Comparison of ENCODE assay signal across 12 cellular contexts in the genomic region with DNA sequence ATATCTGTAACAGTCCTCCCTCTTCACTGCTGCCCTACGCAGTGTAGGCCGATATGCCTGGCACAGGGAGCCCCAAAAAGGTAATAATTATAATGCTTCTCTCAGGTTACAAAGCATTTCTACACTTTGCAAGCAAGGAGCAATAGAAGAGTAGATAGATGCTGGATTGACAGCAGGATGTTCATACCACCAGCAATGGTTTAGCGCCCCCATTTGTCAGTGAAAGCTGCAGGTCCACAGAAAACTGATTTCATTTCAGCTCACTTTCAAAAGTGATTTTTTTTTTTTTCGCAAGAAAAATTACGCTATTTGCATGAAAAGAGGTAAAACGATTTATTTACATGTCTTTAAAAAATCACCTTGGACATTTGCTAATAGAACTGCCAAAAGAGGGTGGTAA. TPM values are rescaled to one million over a fixed set of nuclear protein-coding genes. Genes with fewer than 3 reads are reported as not detected.
DNase-seq lines count a peak whose midpoint lies in the region; ATAC-seq and TF ChIP-seq lines count a peak whose summit lies in the region.
"Had no signal": no experiment of that assay in that cellular context is flagged by ENCODE, and none has a peak within 500 bp of the region (broad histone marks: within the 10 kb centered on the region; RNA-seq: fewer than 3 reads in every experiment).

No MANE protein-coding gene starts in this region.

- no peaks in the 10 kb centered on the region for H3K27me3 Mint-ChIP-seq in HFFc6 (ENCODE audit: insufficient read depth)
- H3K27me3 Mint-ChIP-seq: activated B cell treated with CpG ODN at 0.5 μM for 24 hours; activated naive CD8-positive, alpha-beta T cell; type B pancreatic cell had no signal

- no peaks in the 10 kb centered on the region for H3K9me3 Mint-ChIP-seq in HFFc6
- H3K9me3 Mint-ChIP-seq: activated B cell treated with CpG ODN at 0.5 μM for 24 hours, type B pancreatic cell had no signal

- H3K4me1 Mint-ChIP-seq in HFFc6 (ENCODE audit: low read depth), result no peaks in the 10 kb centered on the region
- H3K4me1 Mint-ChIP-seq: activated B cell treated with CpG ODN at 0.5 μM for 24 hours had no signal

- H3K27ac Mint-ChIP-seq in HFFc6, result no peak overlapping the region
- H3K27ac Mint-ChIP-seq: activated B cell treated with CpG ODN at 0.5 μM for 24 hours; activated naive CD8-positive, alpha-beta T cell; type B pancreatic cell had no signal

- H3K36me3 Mint-ChIP-seq in HFFc6 (ENCODE audit: low read depth), result peaks cover 11% of the 10 kb centered on the region; the same call in 1 of the 2 replicates

- no peak overlapping the region for H3K4me3 Mint-ChIP-seq in HFFc6
- H3K4me3 Mint-ChIP-seq: activated B cell treated with CpG ODN at 0.5 μM for 24 hours; activated naive CD8-positive, alpha-beta T cell; type B pancreatic cell had no signal

- no peak overlapping the region for H3K27ac ChIP-seq in C4-2B
- H3K27ac ChIP-seq in VCaP, result no peak overlapping the region

- TF ChIP-seq CTCF in C4-2B (conservative IDR thresholded peaks at IDR 0.05) (0 out of 2 replicates have a peak, but pooled peaks have one; percentile 20), HFFc6 (IDR thresholded peaks at IDR 0.05) (peak; percentile 60), VCaP (conservative IDR thresholded peaks at IDR 0.05) (peak; percentile 53)

- no peak for DNase-seq in HFFc6
- peak; percentile 38 for DNase-seq in iPS-NIHi7 (ENCODE audit: extremely low spot score)
- DNase-seq in activated T-cell treated with anti-CD3 and anti-CD28 coated beads, Interleukin-2, amount 50 U/mL, for 48 hours, result no peak
- no peak for DNase-seq in NCI-H1092 treated with DMSO at 0.1 percent for 48 hours (lab: John Stamatoyannopoulos, UW)
- DNase-seq in NCI-H2196 (lab: John Stamatoyannopoulos, UW; ENCODE audit: unreplicated experiment), result no peak
- DNase-seq: activated B cell treated with CpG ODN at 0.5 μM for 24 hours, NCI-H345 had no signal

- ATAC-seq in GM21619 (IDR thresholded peaks at IDR 0.05; ENCODE audit: unreplicated experiment), result no peak

RNA-seq across cellular contexts. Expression of gene HPF1, which starts 34.5 kb away (rescaled TPM):
- 10 to 100 TPM; 25.5 to 33.9 (median 31.0) TPM for total RNA-seq in HFFc6 (2021; fragmentation: NEBNext Ultra II Directional; extraction: Animal tissue kit (Norgen Biotek cat#: 25700))
